In genomic region chr10:101782811-101783735, GRCh38 we compare ENCODE assay signal across 8 cellular contexts. TPM values are rescaled to one million over a fixed set of nuclear protein-coding genes. Genes with fewer than 3 reads are reported as not detected.
DNase-seq lines count a peak whose midpoint lies in the region; ATAC-seq, FAIRE-seq and TF ChIP-seq lines count a peak whose summit lies in the region.

Gene NPM3 (minus strand): TSS chr10:101783446. CDS start chr10:101783390, 56 bp downstream.

- TF ChIP-seq CTCF in WTC11 (IDR thresholded peaks at IDR 0.05): no peak
- no peak for TF ChIP-seq CTCF in bronchial epithelial cell (IDR thresholded peaks at IDR 0.05; ENCODE audit: insufficient read depth, low read length, severe bottlenecking)
- TF ChIP-seq CTCF in spleen (IDR thresholded peaks at IDR 0.05 in 8 of 11, conservative IDR thresholded peaks at IDR 0.05 in 3 of 11): no peak

- H3K27me3 ChIP-seq in bronchial epithelial cell (ENCODE audit: control insufficient read depth, insufficient read depth, low read length) (no peaks in the 10 kb centered on the region), spleen (replicated peaks in 1 of 7) (peaks cover 0 to 22% (median 18%) of the 10 kb centered on the region in 7 donors)

- peak; percentile 90 for DNase-seq in GM12892 (ENCODE audit: insufficient read length)
- peak; percentile 67 for DNase-seq in NCI-H2196 (lab: John Stamatoyannopoulos, UW; ENCODE audit: unreplicated experiment)
- peak; percentile 93 for DNase-seq in WTC11 (ENCODE audit: low spot score)
- DNase-seq in bronchial epithelial cell (ENCODE audit: low read depth): peak; percentile 60
- peak; percentile 73 for DNase-seq in inferior parietal cortex (ENCODE audit: extremely low spot score)
- DNase-seq in spleen: peak; percentile 94

- H3K36me3 ChIP-seq in bronchial epithelial cell (ENCODE audit: control insufficient read depth, insufficient read depth, low read length) (peaks cover 17% of the 10 kb centered on the region), spleen (peaks cover 0 to 44% (median 31%) of the 10 kb centered on the region in 6 donors)

- peak; percentile 73 for ATAC-seq in HG02852 (IDR thresholded peaks at IDR 0.05; ENCODE audit: unreplicated experiment)
- peak; percentile 40 for ATAC-seq in WTC11
- ATAC-seq in GM19467 (IDR thresholded peaks at IDR 0.05; ENCODE audit: unreplicated experiment): no peak

- no peaks in the 10 kb centered on the region for H3K9me3 ChIP-seq in spleen

- CTCF ChIA-PET in WTC11 (lab: Charles Lee): interaction anchor here (0.6 to 11.0 kb wide), 19 partner anchors 9 to 742 kb away, joined by 3 to 370 read pairs (median 6); partner anchors contain the start of genes KCNIP2 and OGA

- peak within 1 kb of the TSS; percentile 37 to 81 (median 50) for H3K27ac ChIP-seq in spleen

- intact Hi-C loops in spleen (cut with DNase I; ENCODE audit: low total_unique reads): loop anchor here (5.0 to 10.0 kb wide), 2 partner anchors 178 to 571 kb away; no protein-coding TSS in a partner anchor

- H3K4me1 Mint-ChIP-seq in WTC11: peaks cover 47% of the 10 kb centered on the region

- H3K4me3 ChIP-seq in bronchial epithelial cell (ENCODE audit: low read depth, low read length) (peak within 1 kb of the TSS; percentile 95), spleen (peak within 1 kb of the TSS; percentile 30 to 88 (median 64))

- POLR2A ChIA-PET in WTC11 (lab: Charles Lee): interaction anchor here (0.9 to 3.0 kb wide), 4 partner anchors 10 to 180 kb away, joined by 3 to 14 read pairs (median 4); partner anchors contain the start of gene OGA

- H3K4me3 Mint-ChIP-seq in WTC11: peak within 1 kb of the TSS; percentile 100

- peak within 1 kb of the TSS; percentile 92 for H3K27ac Mint-ChIP-seq in WTC11

- H3K27me3 Mint-ChIP-seq in WTC11 (ENCODE audit: low read depth): peaks cover 11% of the 10 kb centered on the region

- H3K36me3 Mint-ChIP-seq in WTC11: peaks cover 20% of the 10 kb centered on the region

- FAIRE-seq in GM12892 (lab: Jason Lieb, UNC) (peak; percentile 72), bronchial epithelial cell (lab: Jason Lieb, UNC) (no peak)

- no peak; the same call in none of the 2 replicates for TF ChIP-seq POLR2A in GM12892 (IDR thresholded peaks at IDR 0.05; ENCODE audit: low read depth, low read length)
- TF ChIP-seq POLR2A in spleen (IDR thresholded peaks at IDR 0.05): no peak

- no peaks in the 10 kb centered on the region for H3K9me3 Mint-ChIP-seq in WTC11

- 1 to 2% (median 2%) methylated on average over 51 to 57 of the region's 57 CpGs for WGBS in spleen, 5 donors

- H3K4me1 ChIP-seq in spleen: peaks cover 14 to 81% (median 66%) of the 10 kb centered on the region in 6 donors

TF ChIP-seq in WTC11, 78 proteins besides CTCF, POLR2A, EP300 and RAD21 (continues in another document):
- no peak for TF ChIP-seq STAT6 (CRISPR knock-in tag; conservative IDR thresholded peaks at IDR 0.05; ENCODE audit: low read depth)
- TF ChIP-seq GRHL2 (CRISPR knock-in tag; IDR thresholded peaks at IDR 0.05; ENCODE audit: insufficient replicate concordance, severe bottlenecking): no peak
- no peak for TF ChIP-seq ZMAT4 (CRISPR knock-in tag; IDR thresholded peaks at IDR 0.05)
- no peak for TF ChIP-seq HMGA2 (CRISPR knock-in tag; IDR thresholded peaks at IDR 0.05)
- no peak for TF ChIP-seq SOX15 (CRISPR knock-in tag; IDR thresholded peaks at IDR 0.05)
- no peak for TF ChIP-seq PRDM15 (CRISPR knock-in tag; IDR thresholded peaks at IDR 0.05)
- TF ChIP-seq RELA (CRISPR knock-in tag; IDR thresholded peaks at IDR 0.05; ENCODE audit: borderline replicate concordance): no peak
- TF ChIP-seq ZBTB21 (CRISPR knock-in tag; IDR thresholded peaks at IDR 0.05; ENCODE audit: borderline replicate concordance): no peak
- TF ChIP-seq FOXJ3 (CRISPR knock-in tag; IDR thresholded peaks at IDR 0.05; ENCODE audit: borderline replicate concordance): no peak
- no peak for TF ChIP-seq E2F1 (CRISPR knock-in tag; IDR thresholded peaks at IDR 0.05)
- TF ChIP-seq ZNF138 (CRISPR knock-in tag; conservative IDR thresholded peaks at IDR 0.05): 0 out of 2 replicates have a peak, but pooled peaks have one; percentile 9
- no peak for TF ChIP-seq GTF2I (CRISPR knock-in tag; conservative IDR thresholded peaks at IDR 0.05)
- TF ChIP-seq SP1 (CRISPR knock-in tag; conservative IDR thresholded peaks at IDR 0.05): peak; percentile 99
- no peak for TF ChIP-seq NFATC4 (CRISPR knock-in tag; IDR thresholded peaks at IDR 0.05)
- TF ChIP-seq SMAD3 (CRISPR knock-in tag; IDR thresholded peaks at IDR 0.05; ENCODE audit: borderline replicate concordance): no peak
- no peak; the same call in 1 of the 2 replicates for TF ChIP-seq CDX4 (CRISPR knock-in tag; IDR thresholded peaks at IDR 0.05; ENCODE audit: borderline replicate concordance)
- no peak for TF ChIP-seq OVOL2 (CRISPR knock-in tag; IDR thresholded peaks at IDR 0.05; ENCODE audit: borderline replicate concordance)
- TF ChIP-seq ETV6 (CRISPR knock-in tag; IDR thresholded peaks at IDR 0.05): no peak
- TF ChIP-seq NR3C1 (CRISPR knock-in tag; conservative IDR thresholded peaks at IDR 0.05; ENCODE audit: low read depth): no peak
- peak; percentile 76; the same call in 1 of the 2 replicates for TF ChIP-seq CREM (CRISPR knock-in tag; IDR thresholded peaks at IDR 0.05)
- TF ChIP-seq MXD4 (CRISPR knock-in tag; IDR thresholded peaks at IDR 0.05; ENCODE audit: borderline replicate concordance): no peak

RNA-seq across cellular contexts. Expression of gene NPM3, which starts in this region (rescaled TPM):
- polyA plus RNA-seq in GM12892 (2012; ENCODE audit: missing spikeins): 106 TPM
- total RNA-seq in WTC11 (2021) (223 to 260 TPM (median 229 TPM) in 3 replicates), bronchial epithelial cell (128 and 158 TPM in 2 replicates), spleen (10 to 100 TPM; 16.8 to 46.9 (median 24.6) TPM)
- polyA plus RNA-seq in spleen: 10 to 100 TPM; 33.5 to 54.6 (median 44.2) TPM
